Comparison of ENCODE assay signal across 11 cellular contexts in the genomic region with DNA sequence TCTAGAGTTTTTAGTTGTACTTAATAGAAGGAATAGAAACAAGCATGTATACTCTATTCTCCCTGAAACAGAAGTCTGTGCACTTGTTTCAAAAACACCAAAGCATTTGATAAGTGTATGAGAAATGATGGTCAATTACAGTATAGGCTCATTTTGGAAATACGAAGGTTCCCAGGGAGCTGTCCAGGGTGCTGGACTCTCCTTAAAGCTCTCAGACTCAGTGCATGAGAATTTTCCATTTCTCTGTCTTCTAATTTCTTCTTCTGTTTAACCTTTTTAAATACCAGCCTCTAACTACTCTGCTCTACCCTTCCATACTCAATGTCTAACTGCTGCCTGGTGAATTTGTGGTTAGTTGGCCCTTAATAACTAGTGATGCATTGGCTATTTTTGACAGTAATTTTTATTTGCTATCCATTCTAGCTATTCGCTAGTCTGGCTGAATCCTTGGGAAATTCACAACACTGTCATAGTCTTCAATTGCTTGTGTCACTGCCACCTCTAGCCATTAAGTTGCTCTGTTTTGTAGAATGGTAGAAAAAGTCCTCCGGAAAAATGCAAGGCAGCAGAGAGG.
A peak's percentile ranks its signal among the peaks of the same experiment; 100 is the strongest.
DNase-seq lines count a peak whose midpoint lies in the region; ATAC-seq and TF ChIP-seq lines count a peak whose summit lies in the region.
"Had no signal": no experiment of that assay in that cellular context is flagged by ENCODE, and none has a peak within 500 bp of the region (broad histone marks: within the 10 kb centered on the region; RNA-seq: fewer than 3 reads in every experiment).

No MANE protein-coding gene starts in this region.

- DNase-seq in A673 (ENCODE audit: low spot score) = peak; percentile 33
- peak; percentile 5 for DNase-seq in ELR (ENCODE audit: low read depth)
- peak; percentile 7 to 62 for DNase-seq in SJCRH30
- DNase-seq in foreskin melanocyte = peak; percentile 5
- no peak for DNase-seq in naive thymus-derived CD8-positive, alpha-beta T cell
- DNase-seq in superior temporal gyrus (ENCODE audit: extremely low spot score) = no peak
- no peak for DNase-seq in GOT3 (lab: John Stamatoyannopoulos, UW)
- no peak for DNase-seq in spleen
- DNase-seq: NCI-H446 treated with DMSO at 0.1 percent for 48 hours, small intestine had no signal

- no peak overlapping the region for H3K27ac Mint-ChIP-seq in naive thymus-derived CD8-positive, alpha-beta T cell

- POLR2A ChIA-PET in A673 (lab: Charles Lee; ENCODE audit: low non-redundant PET) = no interaction called here
- POLR2A ChIA-PET in naive thymus-derived CD8-positive, alpha-beta T cell (lab: Charles Lee) = no interaction called here

- CTCF ChIA-PET in A673 (lab: Charles Lee) = no interaction called here

- H3K9me3 Mint-ChIP-seq in naive thymus-derived CD8-positive, alpha-beta T cell = peaks cover 2 to 16% (median 8%) of the 10 kb centered on the region in 9 donors

- H3K27ac ChIP-seq in A673 (ENCODE audit: low read depth, low read length, poor library complexity, severe bottlenecking) = no peak overlapping the region
- H3K27ac ChIP-seq in SJCRH30 = no peak overlapping the region
- no peak overlapping the region for H3K27ac ChIP-seq in spleen
- H3K27ac ChIP-seq: heart right ventricle had no signal

- no peak for ATAC-seq in naive thymus-derived CD8-positive, alpha-beta T cell
- ATAC-seq: heart right ventricle had no signal

- intact Hi-C loops in A673 (cut with micrococcal nuclease; ENCODE audit: unreplicated experiment) (no loop called here), spleen (cut with DNase I; ENCODE audit: low total_unique reads) (no loop called here)

- H3K27me3 ChIP-seq in A673 (replicated peaks; ENCODE audit: insufficient read depth, low read depth, low read length, poor library complexity) (peaks cover 25% of the 10 kb centered on the region), SJCRH30 (no peaks in the 10 kb centered on the region), spleen (replicated peaks in 1 of 7) (peaks cover 0 to 36% (median 0%) of the 10 kb centered on the region in 7 donors)

- TF ChIP-seq POLR2A in spleen (IDR thresholded peaks at IDR 0.05) = no peak

- no peak overlapping the region for H3K4me3 ChIP-seq in A673 (ENCODE audit: low read depth, low read length, poor library complexity, severe bottlenecking)
- no peak overlapping the region for H3K4me3 ChIP-seq in SJCRH30
- H3K4me3 ChIP-seq in spleen = no peak overlapping the region
- H3K4me3 ChIP-seq: heart right ventricle had no signal

- H3K4me1 Mint-ChIP-seq in naive thymus-derived CD8-positive, alpha-beta T cell = no peaks in the 10 kb centered on the region

- no TSS peak for BruUV-seq in A673 (replicated peaks; lab: Mats Ljungman, UMichigan)

- peaks cover 0 to 17% (median 6%) of the 10 kb centered on the region in 5 donors for H3K27me3 Mint-ChIP-seq in naive thymus-derived CD8-positive, alpha-beta T cell

- H3K4me3 Mint-ChIP-seq in naive thymus-derived CD8-positive, alpha-beta T cell = no peak overlapping the region

- no peaks in the 10 kb centered on the region for H3K36me3 ChIP-seq in A673 (ENCODE audit: insufficient read depth, low read length, poor library complexity, severe bottlenecking)
- H3K36me3 ChIP-seq in SJCRH30 = no peaks in the 10 kb centered on the region
- H3K36me3 ChIP-seq in spleen = no peaks in the 10 kb centered on the region
- H3K36me3 ChIP-seq: heart right ventricle had no signal

- H3K36me3 Mint-ChIP-seq in naive thymus-derived CD8-positive, alpha-beta T cell = no peaks in the 10 kb centered on the region

- H3K4me1 ChIP-seq in A673 (ENCODE audit: insufficient read depth, low read length, poor library complexity, severe bottlenecking) = no peaks in the 10 kb centered on the region
- no peaks in the 10 kb centered on the region for H3K4me1 ChIP-seq in SJCRH30
- no peaks in the 10 kb centered on the region for H3K4me1 ChIP-seq in spleen
- H3K4me1 ChIP-seq: heart right ventricle had no signal

- WGBS in spleen, 5 donors = 59 to 61% (median 60%) methylated on average over 3 of the region's 3 CpGs

- H3K9me3 ChIP-seq in A673 (ENCODE audit: low read depth, low read length, poor library complexity, severe bottlenecking) (no peaks in the 10 kb centered on the region), SJCRH30 (replicated peaks) (no peaks in the 10 kb centered on the region), spleen (peaks cover 0 to 7% (median 0%) of the 10 kb centered on the region in 8 donors)
- H3K9me3 ChIP-seq: heart right ventricle had no signal

- TF ChIP-seq CTCF in A673 (conservative IDR thresholded peaks at IDR 0.05; ENCODE audit: low read depth, low read length) = no peak
- no peak for TF ChIP-seq CTCF in spleen (IDR thresholded peaks at IDR 0.05 in 8 of 11, conservative IDR thresholded peaks at IDR 0.05 in 3 of 11)

Comparison
In these comparisons a context has a peak if more than half of its experiments do, and no peak if none do; other contexts are left out.
1. DNase-seq: peak in A673 (single experiment), ELR (single experiment), SJCRH30 (2 of 2) and foreskin melanocyte (single experiment); none in naive thymus-derived CD8-positive, alpha-beta T cell (0 of 10), superior temporal gyrus (single experiment), GOT3 (single experiment) and spleen (single experiment).